12 cellular contexts compared by ENCODE assay signal in genomic region chr7:44636926-44637325, GRCh38. TPM values are rescaled to one million over a fixed set of nuclear protein-coding genes. Genes with fewer than 3 reads are reported as not detected.
DNase-seq lines count a peak whose midpoint lies in the region; ATAC-seq, FAIRE-seq and TF ChIP-seq lines count a peak whose summit lies in the region.
"Had no signal": no experiment of that assay in that cellular context is flagged by ENCODE, and none has a peak within 500 bp of the region (broad histone marks: within the 10 kb centered on the region; RNA-seq: fewer than 3 reads in every experiment).

No MANE protein-coding gene starts in this region.

- peaks cover 69% of the 10 kb centered on the region for H3K36me3 Mint-ChIP-seq in activated CD4-positive, alpha-beta T cell treated with anti-CD3 and anti-CD28 coated beads, Interleukin-2, amount 10 ng/mL, durations not matched to agents 7 days and 5 days (ENCODE audit: low read depth)
- H3K36me3 Mint-ChIP-seq in endodermal cell (ENCODE audit: low read depth), result peaks cover 7% of the 10 kb centered on the region
- H3K36me3 Mint-ChIP-seq in glutamatergic neuron (ENCODE audit: unreplicated experiment), result no peaks in the 10 kb centered on the region

- H3K27ac ChIP-seq in endodermal cell (ENCODE audit: low read depth, low read length) (no peak overlapping the region), small intestine (ENCODE audit: low read depth in 1 of 2, low read length in 1 of 2) (peak overlapping the region; percentile 30 to 98)

- no peak for DNase-seq in activated CD4-positive, alpha-beta T cell treated with anti-CD3 and anti-CD28 coated beads, Interleukin-2, amount 10 ng/mL, durations not matched to agents 7 days and 5 days
- DNase-seq in activated CD4-positive, alpha-beta T cell treated with anti-CD3 and anti-CD28 coated beads for 48 hours, result no peak
- DNase-seq in RPMI8226 (peak; percentile 69), endodermal cell (peak; percentile 28), small intestine (no peak), glutamatergic neuron (no peak), GF-D8 (lab: John Stamatoyannopoulos, UW) (no peak)
- DNase-seq: effector CD4-positive, alpha-beta T cell; hypothalamus; NCI-H187 had no signal

- H3K27me3 ChIP-seq in endodermal cell (ENCODE audit: control insufficient read depth, insufficient read depth, low read length, poor library complexity, severe bottlenecking), result no peaks in the 10 kb centered on the region
- H3K27me3 ChIP-seq in small intestine (ENCODE audit: control insufficient read depth in 2 of 2, insufficient read depth in 2 of 2, low read length in 2 of 2), result no peaks in the 10 kb centered on the region

- H3K9ac ChIP-seq in endodermal cell (ENCODE audit: extremely low read depth, low read length, poor library complexity, severe bottlenecking), result no peak overlapping the region

- H3K27me3 Mint-ChIP-seq in activated CD4-positive, alpha-beta T cell treated with anti-CD3 and anti-CD28 coated beads, Interleukin-2, amount 10 ng/mL, durations not matched to agents 7 days and 5 days, result no peaks in the 10 kb centered on the region
- no peaks in the 10 kb centered on the region for H3K27me3 Mint-ChIP-seq in endodermal cell (ENCODE audit: insufficient read depth)
- H3K27me3 Mint-ChIP-seq in glutamatergic neuron (ENCODE audit: unreplicated experiment), result peaks cover under 1% of the 10 kb centered on the region

- H3K36me3 ChIP-seq in endodermal cell (ENCODE audit: control insufficient read depth, insufficient read depth, low read length) (no peaks in the 10 kb centered on the region), small intestine (ENCODE audit: control insufficient read depth in 2 of 2, insufficient read depth in 2 of 2, low read length in 2 of 2) (no peaks in the 10 kb centered on the region)

- no peaks in the 10 kb centered on the region for H3K9me3 Mint-ChIP-seq in activated CD4-positive, alpha-beta T cell treated with anti-CD3 and anti-CD28 coated beads, Interleukin-2, amount 10 ng/mL, durations not matched to agents 7 days and 5 days
- no peaks in the 10 kb centered on the region for H3K9me3 Mint-ChIP-seq in endodermal cell
- peaks cover 3% of the 10 kb centered on the region for H3K9me3 Mint-ChIP-seq in glutamatergic neuron (ENCODE audit: unreplicated experiment)

- POLR2A ChIA-PET in activated CD4-positive, alpha-beta T cell treated with anti-CD3 and anti-CD28 coated beads, Interleukin-2, amount 10 ng/mL, durations not matched to agents 7 days and 5 days (lab: Charles Lee), result interaction anchor here (1.2 to 1.5 kb wide), 2 partner anchors 11 to 30 kb away, joined by 3 read pairs; partner anchors contain the start of gene OGDH

- H3K4me1 ChIP-seq in endodermal cell (ENCODE audit: control insufficient read depth, insufficient read depth, low read length) (no peaks in the 10 kb centered on the region), small intestine (ENCODE audit: control insufficient read depth in 2 of 2, insufficient read depth in 1 of 2, low read depth in 1 of 2, low read length in 1 of 2) (peaks cover 28 to 31% of the 10 kb centered on the region in 2 donors)

- CTCF ChIA-PET in activated CD4-positive, alpha-beta T cell treated with anti-CD3 and anti-CD28 coated beads, Interleukin-2, amount 10 ng/mL, durations not matched to agents 7 days and 5 days (lab: Charles Lee), result interaction anchor here (1.0 to 7.5 kb wide), 7 partner anchors 11 to 269 kb away, joined by 3 to 43 read pairs (median 12); partner anchors contain the start of gene OGDH

- H3K4me3 ChIP-seq in endodermal cell (ENCODE audit: low read length) (no peak overlapping the region), small intestine (ENCODE audit: low read depth in 1 of 2, low read length in 2 of 2) (no peak overlapping the region)
- H3K4me3 ChIP-seq: A549 had no signal

- no peak overlapping the region for H3K4me3 Mint-ChIP-seq in activated CD4-positive, alpha-beta T cell treated with anti-CD3 and anti-CD28 coated beads, Interleukin-2, amount 10 ng/mL, durations not matched to agents 7 days and 5 days
- no peak overlapping the region for H3K4me3 Mint-ChIP-seq in endodermal cell
- H3K4me3 Mint-ChIP-seq in glutamatergic neuron (ENCODE audit: unreplicated experiment), result no peak overlapping the region

- FAIRE-seq in small intestine (lab: Jason Lieb, UNC), result no peak
- FAIRE-seq: A549 had no signal

- H3K9me3 ChIP-seq in endodermal cell (ENCODE audit: control insufficient read depth, low read length) (no peaks in the 10 kb centered on the region), small intestine (ENCODE audit: control insufficient read depth, low read depth) (no peaks in the 10 kb centered on the region)
- H3K9me3 ChIP-seq: A549 had no signal

- no peak for ATAC-seq in GM19023 (IDR thresholded peaks at IDR 0.05; ENCODE audit: unreplicated experiment)
- ATAC-seq: A549 had no signal

- H3K4me1 Mint-ChIP-seq in activated CD4-positive, alpha-beta T cell treated with anti-CD3 and anti-CD28 coated beads, Interleukin-2, amount 10 ng/mL, durations not matched to agents 7 days and 5 days, result peaks cover 92% of the 10 kb centered on the region
- H3K4me1 Mint-ChIP-seq in endodermal cell (peaks cover 20% of the 10 kb centered on the region), glutamatergic neuron (ENCODE audit: low read depth, unreplicated experiment) (peaks cover 21% of the 10 kb centered on the region)

- 93 to 100% methylated on average over 1 to 2 of the region's 2 CpGs for WGBS in endodermal cell (ENCODE audit: insufficient coverage in 1 of 2, insufficient read length in 1 of 2), 2 experiments
- WGBS in small intestine, 3 donors, result 89 to 96% (median 93%) methylated on average over 2 of the region's 2 CpGs

- H3K27ac Mint-ChIP-seq in activated CD4-positive, alpha-beta T cell treated with anti-CD3 and anti-CD28 coated beads, Interleukin-2, amount 10 ng/mL, durations not matched to agents 7 days and 5 days, result peak overlapping the region; percentile 99
- H3K27ac Mint-ChIP-seq in endodermal cell, result no peak overlapping the region
- no peak overlapping the region for H3K27ac Mint-ChIP-seq in glutamatergic neuron (ENCODE audit: unreplicated experiment)

- no peak for TF ChIP-seq CTCF in endodermal cell (conservative IDR thresholded peaks at IDR 0.05)
- no peak for TF ChIP-seq CTCF in glutamatergic neuron (IDR thresholded peaks at IDR 0.05; ENCODE audit: partially characterized antibody, unreplicated experiment)

RNA-seq across cellular contexts. Expression of gene OGDH, which starts 30.5 kb away (rescaled TPM):
- total RNA-seq in activated CD4-positive, alpha-beta T cell treated with anti-CD3 and anti-CD28 coated beads, Interleukin-2, amount 10 ng/mL, durations not matched to agents 7 days and 5 days, result 100 to 1,000 TPM; 114 to 121 TPM
- total RNA-seq in endodermal cell, result 10 to 100 TPM; 82.5 to 96.0 TPM
- polyA plus RNA-seq in endodermal cell (2013, experiment 1 of 2), result 42.6 TPM
- polyA plus RNA-seq in endodermal cell (2013, experiment 2 of 2), result 42.7 TPM
- polyA plus RNA-seq in small intestine, result 100 to 1,000 TPM in 2 of 3 donors, 10 to 100 TPM in 1; 66.8 to 136 (median 124) TPM
- total RNA-seq in glutamatergic neuron (ENCODE audit: unreplicated experiment), result 102 TPM

RNA-seq across cellular contexts. Expression of gene TMED4, which starts 54.9 kb away (rescaled TPM):
- 10 to 100 TPM; 78.1 to 78.3 TPM for total RNA-seq in activated CD4-positive, alpha-beta T cell treated with anti-CD3 and anti-CD28 coated beads, Interleukin-2, amount 10 ng/mL, durations not matched to agents 7 days and 5 days
- total RNA-seq in endodermal cell (100 to 1,000 TPM in 1 of 2 donors, 10 to 100 TPM in 1; 75.4 to 109 TPM), glutamatergic neuron (ENCODE audit: unreplicated experiment) (90.7 TPM)
- polyA plus RNA-seq in endodermal cell (2013, experiment 1 of 2), result 105 TPM
- 95.6 TPM for polyA plus RNA-seq in endodermal cell (2013, experiment 2 of 2)
- 10 to 100 TPM; 64.8 to 83.9 (median 76.2) TPM for polyA plus RNA-seq in small intestine

Comparison
In these comparisons a context has a peak if more than half of its experiments do, and no peak if none do; other contexts are left out.
1. DNase-seq: peak in RPMI8226 (single experiment) and endodermal cell (single experiment); none in activated CD4-positive, alpha-beta T cell treated with anti-CD3 and anti-CD28 coated beads, Interleukin-2, amount 10 ng/mL, durations not matched to agents 7 days and 5 days (single experiment), activated CD4-positive, alpha-beta T cell treated with anti-CD3 and anti-CD28 coated beads for 48 hours (single experiment), small intestine (single experiment), glutamatergic neuron (single experiment) and GF-D8 (single experiment).